Comparison of ENCODE assay signal across 8 cellular contexts in genomic region chr21:45643021-45643980, GRCh38. TPM values are rescaled to one million over a fixed set of nuclear protein-coding genes. Genes with fewer than 3 reads are reported as not detected.
DNase-seq lines count a peak whose midpoint lies in the region; ATAC-seq and TF ChIP-seq lines count a peak whose summit lies in the region.

PCBP3 (plus strand) TSS chr21:45643725; CDS start chr21:45850086, 206,361 bp downstream.

- ATAC-seq in GM19372 (IDR thresholded peaks at IDR 0.05; ENCODE audit: low read depth, unreplicated experiment) = peak; percentile 72

- H3K4me3 ChIP-seq in BJ (ENCODE audit: low read depth, low read length) (peak within 1 kb of the TSS; percentile 44), HL-60 (replicated peaks; ENCODE audit: insufficient read depth, low read length) (peak within 1 kb of the TSS; percentile 28), muscle layer of duodenum (ENCODE audit: low read depth in 1 of 2, low read length in 2 of 2) (peak within 1 kb of the TSS; percentile 31 to 32)

- TF ChIP-seq POLR2A in erythroblast (IDR thresholded peaks at IDR 0.05; ENCODE audit: low read length) = no peak

- CTCF ChIA-PET in BJ (lab: Yijun Ruan, JAX) = no interaction called here

- H3K27me3 ChIP-seq in BJ (ENCODE audit: control insufficient read depth, insufficient read depth, low read length) (peaks cover 2% of the 10 kb centered on the region), HL-60 (ENCODE audit: insufficient read depth, poor library complexity, severe bottlenecking) (peaks cover 11% of the 10 kb centered on the region), muscle layer of duodenum (ENCODE audit: low read depth, low read length) (no peaks in the 10 kb centered on the region)

- H3K9me3 ChIP-seq in muscle layer of duodenum (ENCODE audit: control insufficient read depth in 1 of 2, low read length in 2 of 2) = no peaks in the 10 kb centered on the region

- TF ChIP-seq CTCF in BJ (IDR thresholded peaks at IDR 0.05; ENCODE audit: insufficient read depth, low read depth, low read length) = no peak
- TF ChIP-seq CTCF in HL-60 (IDR thresholded peaks at IDR 0.05; ENCODE audit: insufficient read depth, low read length) = no peak

- no peak within 1 kb of the TSS for H3K27ac ChIP-seq in HL-60 (replicated peaks)
- H3K27ac ChIP-seq in muscle layer of duodenum (ENCODE audit: low read length) = no peak within 1 kb of the TSS

- DNase-seq in BJ (ENCODE audit: low read depth) = peak; percentile 44
- peak; percentile 66 to 92 for DNase-seq in HL-60 (ENCODE audit: low read depth in 1 of 2, low spot score in 1 of 2)
- peak; percentile 94 for DNase-seq in NOMO-1 treated with DMSO at 0.1 percent for 48 hours (lab: John Stamatoyannopoulos, UW; ENCODE audit: unreplicated experiment)
- DNase-seq in activated T-cell treated with anti-CD3 and anti-CD28 coated beads for 4 hours = peak; percentile 98
- DNase-seq in erythroblast (lab: John Stamatoyannopoulos, UW) = peak; percentile 90 to 94
- peak; percentile 80 for DNase-seq in stimulated activated CD8-positive, alpha-beta memory T cell treated with anti-CD3 and anti-CD28 coated beads, Interleukin-4, amount 100 ng/mL, for 24 hours (ENCODE audit: low read depth)

- no peaks in the 10 kb centered on the region for H3K36me3 ChIP-seq in BJ (ENCODE audit: control insufficient read depth, insufficient read depth, low read length)
- H3K36me3 ChIP-seq in muscle layer of duodenum (ENCODE audit: control insufficient read depth in 1 of 2, insufficient read depth in 2 of 2, low read length in 2 of 2) = no peaks in the 10 kb centered on the region

- POLR2A ChIA-PET in BJ (lab: Charles Lee) = no interaction called here

- peaks cover 3 to 11% of the 10 kb centered on the region in 2 donors for H3K4me1 ChIP-seq in muscle layer of duodenum (ENCODE audit: control insufficient read depth in 1 of 2, insufficient read depth in 2 of 2, low read length in 2 of 2)

RNA-seq across cellular contexts. Expression of gene PCBP3, which starts in this region (rescaled TPM):
- polyA plus RNA-seq in BJ (2011; rRNA removed) = 0.99 and 2.1 TPM in 2 replicates
- polyA minus RNA-seq in BJ (2011; rRNA and poly(A)+ RNA removed) = 3.1 and 4.7 TPM in 2 replicates

Comparison
In these comparisons a context has a peak if more than half of its experiments do, and no peak if none do; other contexts are left out.
1. DNase-seq: peak in every context shown above with its lines; median percentile 98 in activated T-cell treated with anti-CD3 and anti-CD28 coated beads for 4 hours; 94 in NOMO-1 treated with DMSO at 0.1 percent for 48 hours; 92 in erythroblast; 80 in stimulated activated CD8-positive, alpha-beta memory T cell treated with anti-CD3 and anti-CD28 coated beads, Interleukin-4, amount 100 ng/mL, for 24 hours; 79 in HL-60; 44 in BJ.